Comparison of ENCODE assay signal across 1 cellular context in the genomic region with DNA sequence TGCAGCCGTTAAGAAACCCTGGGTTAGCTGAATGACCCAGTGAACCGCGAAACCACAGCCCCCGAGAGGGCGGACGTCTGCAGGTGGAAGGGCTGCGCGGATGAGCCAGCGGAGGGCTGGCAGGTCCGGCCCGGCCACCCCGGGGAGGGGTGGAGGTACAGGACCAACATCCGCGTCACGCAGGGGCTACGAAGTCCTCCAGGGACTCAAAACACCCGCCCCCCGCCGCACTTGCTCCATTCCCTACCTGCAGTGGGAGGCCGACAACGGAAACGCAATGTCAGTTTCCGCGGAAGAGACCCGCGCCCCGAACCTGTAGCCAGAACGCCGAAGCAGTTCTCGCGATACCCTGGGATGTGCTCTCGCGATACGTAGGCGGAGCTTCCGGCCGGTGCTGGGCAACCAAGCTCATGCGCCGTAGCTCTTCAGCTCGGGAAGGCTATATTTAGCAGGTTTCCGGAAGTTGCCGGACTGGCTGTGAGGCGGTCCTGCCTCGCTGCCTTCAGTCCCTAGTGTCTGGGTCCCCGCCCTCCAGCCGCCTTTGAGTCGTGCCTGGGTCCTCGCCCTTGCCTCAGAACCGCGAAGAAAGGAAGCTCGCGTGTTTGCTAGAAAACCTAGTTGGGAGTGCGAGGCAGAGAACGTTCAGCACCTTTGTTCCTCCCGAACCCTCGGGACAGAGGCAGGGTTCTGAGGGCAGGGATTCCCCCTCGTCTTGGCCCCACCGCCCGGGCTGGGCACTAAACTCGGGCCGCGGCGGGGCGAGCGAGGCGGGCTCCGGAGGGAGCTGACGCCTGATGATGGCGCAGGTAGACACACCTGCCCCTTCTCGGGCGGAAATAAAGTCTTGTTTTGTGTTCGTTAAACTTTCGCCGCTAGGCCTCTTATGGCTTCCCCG.
TF ChIP-seq lines count a peak whose summit lies in the region.

A gene with protein sequence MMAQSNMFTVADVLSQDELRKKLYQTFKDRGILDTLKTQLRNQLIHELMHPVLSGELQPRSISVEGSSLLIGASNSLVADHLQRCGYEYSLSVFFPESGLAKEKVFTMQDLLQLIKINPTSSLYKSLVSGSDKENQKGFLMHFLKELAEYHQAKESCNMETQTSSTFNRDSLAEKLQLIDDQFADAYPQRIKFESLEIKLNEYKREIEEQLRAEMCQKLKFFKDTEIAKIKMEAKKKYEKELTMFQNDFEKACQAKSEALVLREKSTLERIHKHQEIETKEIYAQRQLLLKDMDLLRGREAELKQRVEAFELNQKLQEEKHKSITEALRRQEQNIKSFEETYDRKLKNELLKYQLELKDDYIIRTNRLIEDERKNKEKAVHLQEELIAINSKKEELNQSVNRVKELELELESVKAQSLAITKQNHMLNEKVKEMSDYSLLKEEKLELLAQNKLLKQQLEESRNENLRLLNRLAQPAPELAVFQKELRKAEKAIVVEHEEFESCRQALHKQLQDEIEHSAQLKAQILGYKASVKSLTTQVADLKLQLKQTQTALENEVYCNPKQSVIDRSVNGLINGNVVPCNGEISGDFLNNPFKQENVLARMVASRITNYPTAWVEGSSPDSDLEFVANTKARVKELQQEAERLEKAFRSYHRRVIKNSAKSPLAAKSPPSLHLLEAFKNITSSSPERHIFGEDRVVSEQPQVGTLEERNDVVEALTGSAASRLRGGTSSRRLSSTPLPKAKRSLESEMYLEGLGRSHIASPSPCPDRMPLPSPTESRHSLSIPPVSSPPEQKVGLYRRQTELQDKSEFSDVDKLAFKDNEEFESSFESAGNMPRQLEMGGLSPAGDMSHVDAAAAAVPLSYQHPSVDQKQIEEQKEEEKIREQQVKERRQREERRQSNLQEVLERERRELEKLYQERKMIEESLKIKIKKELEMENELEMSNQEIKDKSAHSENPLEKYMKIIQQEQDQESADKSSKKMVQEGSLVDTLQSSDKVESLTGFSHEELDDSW (plus strand): TSS at position 471 of the 895 bp plus-strand sequence. CDS start 324 bp downstream, at position 795.
A gene (minus strand): TSS at position 343 of the 895 bp plus-strand sequence. CDS start 14,657 bp downstream, outside the sequence.

TF ChIP-seq in HepG2, 621 proteins besides CTCF, POLR2A, EP300 and RAD21 (continues in another document):
- TF ChIP-seq, protein P1, sequence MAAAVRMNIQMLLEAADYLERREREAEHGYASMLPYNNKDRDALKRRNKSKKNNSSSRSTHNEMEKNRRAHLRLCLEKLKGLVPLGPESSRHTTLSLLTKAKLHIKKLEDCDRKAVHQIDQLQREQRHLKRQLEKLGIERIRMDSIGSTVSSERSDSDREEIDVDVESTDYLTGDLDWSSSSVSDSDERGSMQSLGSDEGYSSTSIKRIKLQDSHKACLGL (CRISPR knock-in tag; IDR thresholded peaks at IDR 0.05), result no peak
- TF ChIP-seq, protein P2, sequence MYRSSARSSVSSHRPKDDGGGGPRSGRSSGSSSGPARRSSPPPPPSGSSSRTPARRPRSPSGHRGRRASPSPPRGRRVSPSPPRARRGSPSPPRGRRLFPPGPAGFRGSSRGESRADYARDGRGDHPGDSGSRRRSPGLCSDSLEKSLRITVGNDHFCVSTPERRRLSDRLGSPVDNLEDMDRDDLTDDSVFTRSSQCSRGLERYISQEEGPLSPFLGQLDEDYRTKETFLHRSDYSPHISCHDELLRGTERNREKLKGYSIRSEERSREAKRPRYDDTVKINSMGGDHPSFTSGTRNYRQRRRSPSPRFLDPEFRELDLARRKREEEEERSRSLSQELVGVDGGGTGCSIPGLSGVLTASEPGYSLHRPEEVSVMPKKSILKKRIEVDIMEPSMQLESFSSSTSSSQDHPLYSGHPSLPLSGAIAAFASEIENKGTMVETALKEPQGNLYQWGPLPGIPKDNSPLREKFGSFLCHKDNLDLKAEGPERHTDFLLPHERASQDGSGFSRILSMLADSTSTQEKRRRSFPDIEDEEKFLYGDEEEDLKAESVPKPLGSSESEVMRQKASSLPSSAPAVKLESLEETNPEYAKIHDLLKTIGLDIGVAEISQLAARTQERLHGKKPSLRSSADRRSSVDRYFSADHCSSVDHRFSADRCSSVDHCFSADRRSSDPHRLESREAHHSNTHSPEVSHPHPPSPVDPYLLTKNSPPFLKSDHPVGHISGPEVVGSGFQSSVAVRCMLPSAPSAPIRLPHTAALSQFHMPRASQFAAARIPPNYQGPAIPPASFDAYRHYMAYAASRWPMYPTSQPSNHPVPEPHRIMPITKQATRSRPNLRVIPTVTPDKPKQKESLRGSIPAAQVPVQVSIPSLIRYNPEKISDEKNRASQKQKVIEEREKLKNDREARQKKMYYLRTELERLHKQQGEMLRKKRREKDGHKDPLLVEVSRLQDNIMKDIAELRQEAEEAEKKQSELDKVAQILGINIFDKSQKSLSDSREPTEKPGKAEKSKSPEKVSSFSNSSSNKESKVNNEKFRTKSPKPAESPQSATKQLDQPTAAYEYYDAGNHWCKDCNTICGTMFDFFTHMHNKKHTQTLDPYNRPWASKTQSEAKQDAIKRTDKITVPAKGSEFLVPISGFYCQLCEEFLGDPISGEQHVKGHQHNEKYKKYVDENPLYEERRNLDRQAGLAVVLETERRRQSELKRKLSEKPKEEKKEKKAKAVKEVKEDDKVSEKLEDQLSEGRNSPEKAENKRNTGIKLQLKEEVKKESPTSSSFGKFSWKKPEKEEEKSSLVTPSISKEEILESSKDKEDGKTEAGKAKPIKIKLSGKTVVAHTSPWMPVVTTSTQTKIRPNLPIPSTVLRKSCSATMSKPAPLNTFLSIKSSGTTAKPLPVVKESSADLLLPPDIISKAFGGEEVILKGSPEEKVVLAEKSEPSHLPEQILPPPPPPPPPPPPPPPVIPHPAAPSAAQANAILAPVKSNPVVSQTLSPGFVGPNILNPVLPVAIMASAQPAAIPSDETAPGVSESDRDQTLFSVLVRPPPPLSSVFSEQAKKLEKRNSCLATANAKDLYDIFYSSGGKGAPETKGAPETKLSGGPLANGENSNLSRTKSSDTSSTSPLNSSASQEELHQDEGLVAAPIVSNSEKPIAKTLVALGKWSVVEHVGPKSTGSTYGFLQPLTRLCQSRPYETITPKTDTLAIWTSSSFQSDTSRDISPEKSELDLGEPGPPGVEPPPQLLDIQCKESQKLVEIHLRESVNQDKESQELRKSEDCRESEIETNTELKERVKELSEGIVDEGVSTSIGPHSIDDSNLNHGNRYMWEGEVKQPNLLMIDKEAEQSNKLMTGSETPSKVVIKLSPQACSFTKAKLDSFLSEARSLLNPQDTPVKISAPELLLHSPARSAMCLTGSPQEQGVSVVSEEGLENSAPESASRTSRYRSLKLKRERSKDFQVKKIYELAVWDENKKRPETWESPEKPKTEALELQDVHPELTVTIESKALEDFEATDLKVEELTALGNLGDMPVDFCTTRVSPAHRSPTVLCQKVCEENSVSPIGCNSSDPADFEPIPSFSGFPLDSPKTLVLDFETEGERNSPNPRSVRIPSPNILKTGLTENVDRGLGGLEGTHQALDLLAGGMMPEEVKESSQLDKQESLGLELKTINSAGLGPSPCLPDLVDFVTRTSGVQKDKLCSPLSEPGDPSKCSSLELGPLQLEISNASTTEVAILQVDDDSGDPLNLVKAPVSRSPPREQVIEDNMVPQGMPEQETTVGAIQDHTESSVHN (CRISPR knock-in tag; IDR thresholded peaks at IDR 0.05), result no peak
- TF ChIP-seq POLR2AphosphoS5 (IDR thresholded peaks at IDR 0.05; ENCODE audit: low read depth, low read length), result peak; percentile 87
- no peak for TF ChIP-seq ZBTB7A (CRISPR knock-in tag; IDR thresholded peaks at IDR 0.05)
- TF ChIP-seq ZBTB38 (CRISPR knock-in tag; IDR thresholded peaks at IDR 0.05), result no peak
- TF ChIP-seq JDP2 (CRISPR knock-in tag; IDR thresholded peaks at IDR 0.05; ENCODE audit: borderline replicate concordance), result no peak
- no peak for TF ChIP-seq NBN (conservative IDR thresholded peaks at IDR 0.05)
- TF ChIP-seq, protein P3, sequence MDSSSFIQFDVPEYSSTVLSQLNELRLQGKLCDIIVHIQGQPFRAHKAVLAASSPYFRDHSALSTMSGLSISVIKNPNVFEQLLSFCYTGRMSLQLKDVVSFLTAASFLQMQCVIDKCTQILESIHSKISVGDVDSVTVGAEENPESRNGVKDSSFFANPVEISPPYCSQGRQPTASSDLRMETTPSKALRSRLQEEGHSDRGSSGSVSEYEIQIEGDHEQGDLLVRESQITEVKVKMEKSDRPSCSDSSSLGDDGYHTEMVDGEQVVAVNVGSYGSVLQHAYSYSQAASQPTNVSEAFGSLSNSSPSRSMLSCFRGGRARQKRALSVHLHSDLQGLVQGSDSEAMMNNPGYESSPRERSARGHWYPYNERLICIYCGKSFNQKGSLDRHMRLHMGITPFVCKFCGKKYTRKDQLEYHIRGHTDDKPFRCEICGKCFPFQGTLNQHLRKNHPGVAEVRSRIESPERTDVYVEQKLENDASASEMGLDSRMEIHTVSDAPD (CRISPR knock-in tag; IDR thresholded peaks at IDR 0.05), result no peak
- no peak for TF ChIP-seq JUNB (CRISPR knock-in tag; IDR thresholded peaks at IDR 0.05; ENCODE audit: borderline replicate concordance)
- no peak for TF ChIP-seq FOXM1 (CRISPR knock-in tag; IDR thresholded peaks at IDR 0.05)
- TF ChIP-seq RELA (CRISPR knock-in tag; IDR thresholded peaks at IDR 0.05), result no peak
- no peak for TF ChIP-seq SRSF1 (optimal IDR thresholded peaks at IDR 0.05; ENCODE audit: low read depth, low read length)
- TF ChIP-seq PTBP1 (IDR thresholded peaks at IDR 0.05; ENCODE audit: low read depth, low read length, poor library complexity, severe bottlenecking), result no peak
- TF ChIP-seq, protein P4, sequence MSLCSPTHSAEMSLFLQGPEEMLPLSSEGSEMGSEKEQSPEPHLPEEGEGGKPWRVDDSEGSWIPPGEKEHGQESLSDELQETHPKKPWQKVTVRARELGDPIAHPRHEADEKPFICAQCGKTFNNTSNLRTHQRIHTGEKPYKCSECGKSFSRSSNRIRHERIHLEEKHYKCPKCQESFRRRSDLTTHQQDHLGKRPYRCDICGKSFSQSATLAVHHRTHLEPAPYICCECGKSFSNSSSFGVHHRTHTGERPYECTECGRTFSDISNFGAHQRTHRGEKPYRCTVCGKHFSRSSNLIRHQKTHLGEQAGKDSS (CRISPR knock-in tag; IDR thresholded peaks at IDR 0.05; ENCODE audit: borderline replicate concordance, low read depth), result 0 out of 2 replicates have a peak, but pooled peaks have one; percentile 56
- TF ChIP-seq YEATS2 (CRISPR knock-in tag; IDR thresholded peaks at IDR 0.05; ENCODE audit: borderline replicate concordance), result peak; percentile 90
- TF ChIP-seq, protein P5, sequence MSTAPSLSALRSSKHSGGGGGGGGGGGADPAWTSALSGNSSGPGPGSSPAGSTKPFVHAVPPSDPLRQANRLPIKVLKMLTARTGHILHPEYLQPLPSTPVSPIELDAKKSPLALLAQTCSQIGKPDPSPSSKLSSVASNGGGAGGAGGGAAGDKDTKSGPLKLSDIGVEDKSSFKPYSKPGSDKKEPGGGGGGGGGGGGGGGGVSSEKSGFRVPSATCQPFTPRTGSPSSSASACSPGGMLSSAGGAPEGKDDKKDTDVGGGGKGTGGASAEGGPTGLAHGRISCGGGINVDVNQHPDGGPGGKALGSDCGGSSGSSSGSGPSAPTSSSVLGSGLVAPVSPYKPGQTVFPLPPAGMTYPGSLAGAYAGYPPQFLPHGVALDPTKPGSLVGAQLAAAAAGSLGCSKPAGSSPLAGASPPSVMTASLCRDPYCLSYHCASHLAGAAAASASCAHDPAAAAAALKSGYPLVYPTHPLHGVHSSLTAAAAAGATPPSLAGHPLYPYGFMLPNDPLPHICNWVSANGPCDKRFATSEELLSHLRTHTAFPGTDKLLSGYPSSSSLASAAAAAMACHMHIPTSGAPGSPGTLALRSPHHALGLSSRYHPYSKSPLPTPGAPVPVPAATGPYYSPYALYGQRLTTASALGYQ (CRISPR knock-in tag; IDR thresholded peaks at IDR 0.05), result no peak
- TF ChIP-seq ZNF749 (CRISPR knock-in tag; IDR thresholded peaks at IDR 0.05; ENCODE audit: borderline replicate concordance), result no peak
- TF ChIP-seq, protein P6, sequence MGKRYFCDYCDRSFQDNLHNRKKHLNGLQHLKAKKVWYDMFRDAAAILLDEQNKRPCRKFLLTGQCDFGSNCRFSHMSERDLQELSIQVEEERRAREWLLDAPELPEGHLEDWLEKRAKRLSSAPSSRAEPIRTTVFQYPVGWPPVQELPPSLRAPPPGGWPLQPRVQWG (CRISPR knock-in tag; IDR thresholded peaks at IDR 0.05; ENCODE audit: borderline replicate concordance, low read depth), result no peak
- TF ChIP-seq, protein P7, sequence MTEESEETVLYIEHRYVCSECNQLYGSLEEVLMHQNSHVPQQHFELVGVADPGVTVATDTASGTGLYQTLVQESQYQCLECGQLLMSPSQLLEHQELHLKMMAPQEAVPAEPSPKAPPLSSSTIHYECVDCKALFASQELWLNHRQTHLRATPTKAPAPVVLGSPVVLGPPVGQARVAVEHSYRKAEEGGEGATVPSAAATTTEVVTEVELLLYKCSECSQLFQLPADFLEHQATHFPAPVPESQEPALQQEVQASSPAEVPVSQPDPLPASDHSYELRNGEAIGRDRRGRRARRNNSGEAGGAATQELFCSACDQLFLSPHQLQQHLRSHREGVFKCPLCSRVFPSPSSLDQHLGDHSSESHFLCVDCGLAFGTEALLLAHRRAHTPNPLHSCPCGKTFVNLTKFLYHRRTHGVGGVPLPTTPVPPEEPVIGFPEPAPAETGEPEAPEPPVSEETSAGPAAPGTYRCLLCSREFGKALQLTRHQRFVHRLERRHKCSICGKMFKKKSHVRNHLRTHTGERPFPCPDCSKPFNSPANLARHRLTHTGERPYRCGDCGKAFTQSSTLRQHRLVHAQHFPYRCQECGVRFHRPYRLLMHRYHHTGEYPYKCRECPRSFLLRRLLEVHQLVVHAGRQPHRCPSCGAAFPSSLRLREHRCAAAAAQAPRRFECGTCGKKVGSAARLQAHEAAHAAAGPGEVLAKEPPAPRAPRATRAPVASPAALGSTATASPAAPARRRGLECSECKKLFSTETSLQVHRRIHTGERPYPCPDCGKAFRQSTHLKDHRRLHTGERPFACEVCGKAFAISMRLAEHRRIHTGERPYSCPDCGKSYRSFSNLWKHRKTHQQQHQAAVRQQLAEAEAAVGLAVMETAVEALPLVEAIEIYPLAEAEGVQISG (CRISPR knock-in tag; IDR thresholded peaks at IDR 0.05), result peak; percentile 69; the same call in 1 of the 2 replicates
- TF ChIP-seq ZFX (CRISPR knock-in tag; IDR thresholded peaks at IDR 0.05; ENCODE audit: low read depth), result peak; percentile 84
- TF ChIP-seq SOX13 (IDR thresholded peaks at IDR 0.05), result no peak
- no peak for TF ChIP-seq SOX13 (CRISPR knock-in tag; conservative IDR thresholded peaks at IDR 0.05 in 1 of 2, IDR thresholded peaks at IDR 0.05 in 1 of 2)
- TF ChIP-seq, protein P8, sequence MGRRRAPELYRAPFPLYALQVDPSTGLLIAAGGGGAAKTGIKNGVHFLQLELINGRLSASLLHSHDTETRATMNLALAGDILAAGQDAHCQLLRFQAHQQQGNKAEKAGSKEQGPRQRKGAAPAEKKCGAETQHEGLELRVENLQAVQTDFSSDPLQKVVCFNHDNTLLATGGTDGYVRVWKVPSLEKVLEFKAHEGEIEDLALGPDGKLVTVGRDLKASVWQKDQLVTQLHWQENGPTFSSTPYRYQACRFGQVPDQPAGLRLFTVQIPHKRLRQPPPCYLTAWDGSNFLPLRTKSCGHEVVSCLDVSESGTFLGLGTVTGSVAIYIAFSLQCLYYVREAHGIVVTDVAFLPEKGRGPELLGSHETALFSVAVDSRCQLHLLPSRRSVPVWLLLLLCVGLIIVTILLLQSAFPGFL (CRISPR knock-in tag; IDR thresholded peaks at IDR 0.05), result no peak
- no peak for TF ChIP-seq ZNF737 (CRISPR knock-in tag; IDR thresholded peaks at IDR 0.05; ENCODE audit: borderline replicate concordance)
- TF ChIP-seq, protein P9, sequence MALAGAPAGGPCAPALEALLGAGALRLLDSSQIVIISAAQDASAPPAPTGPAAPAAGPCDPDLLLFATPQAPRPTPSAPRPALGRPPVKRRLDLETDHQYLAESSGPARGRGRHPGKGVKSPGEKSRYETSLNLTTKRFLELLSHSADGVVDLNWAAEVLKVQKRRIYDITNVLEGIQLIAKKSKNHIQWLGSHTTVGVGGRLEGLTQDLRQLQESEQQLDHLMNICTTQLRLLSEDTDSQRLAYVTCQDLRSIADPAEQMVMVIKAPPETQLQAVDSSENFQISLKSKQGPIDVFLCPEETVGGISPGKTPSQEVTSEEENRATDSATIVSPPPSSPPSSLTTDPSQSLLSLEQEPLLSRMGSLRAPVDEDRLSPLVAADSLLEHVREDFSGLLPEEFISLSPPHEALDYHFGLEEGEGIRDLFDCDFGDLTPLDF (CRISPR knock-in tag; IDR thresholded peaks at IDR 0.05), result no peak
- TF ChIP-seq ZNF780A (CRISPR knock-in tag; IDR thresholded peaks at IDR 0.05), result no peak
- TF ChIP-seq HMGA1 (CRISPR knock-in tag; conservative IDR thresholded peaks at IDR 0.05), result no peak
